9 cellular contexts compared by ENCODE assay signal in the genomic region with DNA sequence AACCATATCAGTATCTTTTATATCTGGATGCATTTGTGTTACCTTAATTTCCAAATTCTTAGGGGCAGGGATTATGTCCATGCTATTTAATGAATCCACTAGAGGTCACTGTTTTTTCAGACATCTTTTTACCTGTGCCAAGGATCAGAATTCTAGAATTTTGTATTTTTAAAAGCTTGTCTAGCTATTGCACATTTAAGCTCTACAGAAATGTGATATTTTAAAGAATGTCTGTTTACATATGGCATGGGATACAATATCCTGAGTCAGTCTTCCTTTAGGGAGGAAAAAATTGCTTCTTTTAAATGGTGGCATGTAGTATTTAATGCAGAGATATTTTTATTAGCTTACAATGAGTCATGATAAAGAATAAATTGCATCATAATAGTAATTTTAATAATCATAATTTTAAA. TPM values are rescaled to one million over a fixed set of nuclear protein-coding genes. Genes with fewer than 3 reads are reported as not detected.
DNase-seq lines count a peak whose midpoint lies in the region; ATAC-seq, FAIRE-seq and TF ChIP-seq lines count a peak whose summit lies in the region.
"Had no signal": no experiment of that assay in that cellular context is flagged by ENCODE, and none has a peak within 500 bp of the region (broad histone marks: within the 10 kb centered on the region; RNA-seq: fewer than 3 reads in every experiment).

No MANE protein-coding gene starts in this region.

- H3K36me3 Mint-ChIP-seq in memory B cell, result peaks cover 16% of the 10 kb centered on the region
- H3K36me3 Mint-ChIP-seq in activated T-helper 2 cell treated with anti-CD3 and anti-CD28 coated beads, Interferon-gamma antibody, Interleukin-2, Interleukin-4, amounts not matched to agents 10 μg/mL and 5 μg/mL and 100 μg/mL, durations not matched to agents 14 hours and 24 hours and 36 hours (ENCODE audit: low read depth), result peaks cover 68% of the 10 kb centered on the region

- H4K20me1 ChIP-seq in mammary epithelial cell (ENCODE audit: insufficient read depth, low read length), result no peaks in the 10 kb centered on the region

- no peak overlapping the region for H2AFZ ChIP-seq in mammary epithelial cell (ENCODE audit: low read depth, low read length)

- TF ChIP-seq POLR2A in ovary (IDR thresholded peaks at IDR 0.05), result no peak

- no peak for TF ChIP-seq EP300 in ovary (IDR thresholded peaks at IDR 0.05)

- no peaks in the 10 kb centered on the region for H3K27me3 Mint-ChIP-seq in memory B cell
- H3K27me3 Mint-ChIP-seq in activated T-helper 2 cell treated with anti-CD3 and anti-CD28 coated beads, Interferon-gamma antibody, Interleukin-2, Interleukin-4, amounts not matched to agents 10 μg/mL and 5 μg/mL and 100 μg/mL, durations not matched to agents 14 hours and 24 hours and 36 hours (ENCODE audit: low read depth), result no peaks in the 10 kb centered on the region
- H3K27me3 Mint-ChIP-seq: stimulated activated naive CD8-positive, alpha-beta T cell treated with anti-CD3 and anti-CD28 coated beads, Interleukin-15, Interleukin-2, amounts not matched to agents 100 ng/mL and 50 ng/mL, for 24 hours had no signal

- H3K27ac Mint-ChIP-seq in memory B cell, result no peak overlapping the region
- H3K27ac Mint-ChIP-seq in activated T-helper 2 cell treated with anti-CD3 and anti-CD28 coated beads, Interferon-gamma antibody, Interleukin-2, Interleukin-4, amounts not matched to agents 10 μg/mL and 5 μg/mL and 100 μg/mL, durations not matched to agents 14 hours and 24 hours and 36 hours, result no peak overlapping the region
- H3K27ac Mint-ChIP-seq: stimulated activated naive CD8-positive, alpha-beta T cell treated with anti-CD3 and anti-CD28 coated beads, Interleukin-15, Interleukin-2, amounts not matched to agents 100 ng/mL and 50 ng/mL, for 24 hours had no signal

- intact Hi-C loops in mammary epithelial cell (cut with micrococcal nuclease), result loop anchor here (1.0 to 10.0 kb wide), 4 partner anchors 175 to 505 kb away; a partner anchor contains a TSS
- intact Hi-C loops in ovary (cut with DNase I), result no loop called here
- intact Hi-C loops in activated T-helper 2 cell treated with anti-CD3 and anti-CD28 coated beads, Interferon-gamma antibody, Interleukin-2, Interleukin-4, amounts not matched to agents 10 μg/mL and 5 μg/mL and 100 μg/mL, durations not matched to agents 14 hours and 24 hours and 36 hours (cut with micrococcal nuclease), result loop anchor here (10.0 kb wide), 1 partner anchor 655 kb away; a partner anchor contains a TSS

- CTCF ChIA-PET in mammary epithelial cell (lab: Charles Lee; ENCODE audit: low non-redundant PET), result interaction anchor here (0.6 to 0.8 kb wide), 5 partner anchors 176 to 769 kb away, joined by 3 to 5 read pairs (median 5); a partner anchor contains a TSS

- H3K4me1 Mint-ChIP-seq in memory B cell, result no peaks in the 10 kb centered on the region
- peaks cover 39% of the 10 kb centered on the region for H3K4me1 Mint-ChIP-seq in activated T-helper 2 cell treated with anti-CD3 and anti-CD28 coated beads, Interferon-gamma antibody, Interleukin-2, Interleukin-4, amounts not matched to agents 10 μg/mL and 5 μg/mL and 100 μg/mL, durations not matched to agents 14 hours and 24 hours and 36 hours (ENCODE audit: low read depth)

- TF ChIP-seq CTCF in mammary epithelial cell (conservative IDR thresholded peaks at IDR 0.05 in 1 of 2, IDR thresholded peaks at IDR 0.05 in 1 of 2; ENCODE audit: extremely low read depth in 1 of 2, insufficient read depth in 1 of 2, low read depth in 1 of 2, low read length in 2 of 2), result peak; percentile 50 to 56
- no peak for TF ChIP-seq CTCF in ovary (IDR thresholded peaks at IDR 0.05)

- H3K27me3 ChIP-seq in mammary epithelial cell (ENCODE audit: insufficient read depth, low read length), result no peaks in the 10 kb centered on the region
- no peaks in the 10 kb centered on the region for H3K27me3 ChIP-seq in ovary

- no peaks in the 10 kb centered on the region for H3K79me2 ChIP-seq in mammary epithelial cell (ENCODE audit: insufficient read depth, low read length)

- in situ Hi-C loops in mammary epithelial cell (cut with MboI; ENCODE audit: low sequenced_read_pairs in 2 of 2), result loop anchor here (10.0 to 25.0 kb wide), 2 partner anchors 302 to 315 kb away; no protein-coding TSS in a partner anchor

- peak; percentile 66 for FAIRE-seq in GM18507 (lab: Jason Lieb, UNC)

- H3K36me3 ChIP-seq in mammary epithelial cell (ENCODE audit: insufficient read depth, low read length), result peaks cover 13% of the 10 kb centered on the region
- no peaks in the 10 kb centered on the region for H3K36me3 ChIP-seq in ovary

- no peaks in the 10 kb centered on the region for H3K9me3 ChIP-seq in mammary epithelial cell (replicated peaks; ENCODE audit: insufficient read depth, low read length)
- H3K9me3 ChIP-seq in ovary, result no peaks in the 10 kb centered on the region

- H3K4me3 ChIP-seq in mammary epithelial cell (replicated peaks in 1 of 3; ENCODE audit: insufficient read depth in 1 of 3, low read depth in 2 of 3, low read length in 3 of 3) (no peak overlapping the region), ovary (no peak overlapping the region)

- no peak overlapping the region for H3K4me3 Mint-ChIP-seq in memory B cell
- H3K4me3 Mint-ChIP-seq in activated T-helper 2 cell treated with anti-CD3 and anti-CD28 coated beads, Interferon-gamma antibody, Interleukin-2, Interleukin-4, amounts not matched to agents 10 μg/mL and 5 μg/mL and 100 μg/mL, durations not matched to agents 14 hours and 24 hours and 36 hours (ENCODE audit: low read depth), result no peak overlapping the region
- H3K4me3 Mint-ChIP-seq: stimulated activated naive CD8-positive, alpha-beta T cell treated with anti-CD3 and anti-CD28 coated beads, Interleukin-15, Interleukin-2, amounts not matched to agents 100 ng/mL and 50 ng/mL, for 24 hours had no signal

- dilution Hi-C loops in mammary epithelial cell (cut with HindIII; ENCODE audit: low sequenced_read_pairs), result no loop called here

- ATAC-seq in memory B cell (ENCODE audit: low read depth), result peak; percentile 51
- no peak for ATAC-seq in GM19455 (IDR thresholded peaks at IDR 0.05; ENCODE audit: unreplicated experiment)

- H3K4me1 ChIP-seq in mammary epithelial cell (ENCODE audit: insufficient read depth, low read length) (no peaks in the 10 kb centered on the region), ovary (ENCODE audit: insufficient read depth) (no peaks in the 10 kb centered on the region)

- H3K4me2 ChIP-seq in mammary epithelial cell (ENCODE audit: insufficient read depth, low read depth, low read length), result no peak overlapping the region

- no peaks in the 10 kb centered on the region for H3K9me3 Mint-ChIP-seq in memory B cell
- H3K9me3 Mint-ChIP-seq in activated T-helper 2 cell treated with anti-CD3 and anti-CD28 coated beads, Interferon-gamma antibody, Interleukin-2, Interleukin-4, amounts not matched to agents 10 μg/mL and 5 μg/mL and 100 μg/mL, durations not matched to agents 14 hours and 24 hours and 36 hours, result peaks cover 4% of the 10 kb centered on the region
- H3K9me3 Mint-ChIP-seq: stimulated activated naive CD8-positive, alpha-beta T cell treated with anti-CD3 and anti-CD28 coated beads, Interleukin-15, Interleukin-2, amounts not matched to agents 100 ng/mL and 50 ng/mL, for 24 hours had no signal

- H3K27ac ChIP-seq in mammary epithelial cell (ENCODE audit: insufficient read depth, low read depth, low read length) (no peak overlapping the region), ovary (no peak overlapping the region)

- DNase-seq in AG08396 (ENCODE audit: low spot score), result peak; percentile 22
- no peak for DNase-seq in GM18507 (ENCODE audit: extremely low spot score, insufficient read length, low read depth)
- DNase-seq in NCI-H69 (lab: John Stamatoyannopoulos, UW), result peak; percentile 27
- DNase-seq in mammary epithelial cell, result peak; percentile 16
- DNase-seq in memory B cell (ENCODE audit: low spot score in 2 of 2), result peak in 1 of 2 donors; percentile 7
- DNase-seq in ovary, result no peak
- DNase-seq in activated T-helper 2 cell treated with anti-CD3 and anti-CD28 coated beads, Interferon-gamma antibody, Interleukin-2, Interleukin-4, amounts not matched to agents 10 μg/mL and 5 μg/mL and 100 μg/mL, durations not matched to agents 14 hours and 24 hours and 36 hours (ENCODE audit: low spot score), result no peak

- BruUV-seq in mammary epithelial cell (replicated peaks; lab: Mats Ljungman, UMichigan), result no TSS peak

- no peak overlapping the region for H3K9ac ChIP-seq in mammary epithelial cell (ENCODE audit: insufficient read depth, low read length)

RNA-seq across cellular contexts. Expression of a gene that starts 11.3 kb away (rescaled TPM):
- total RNA-seq in mammary epithelial cell (10 to 100 TPM; 10.7 to 30.2 TPM), ovary (10 to 100 TPM in 5 of 7 donors, 1 to 10 TPM in 2; 6.3 to 46.4 (median 38.0) TPM)
- polyA plus RNA-seq in mammary epithelial cell (9.1 TPM), ovary (10 to 100 TPM; 11.3 to 14.8 TPM)
- polyA minus RNA-seq in mammary epithelial cell, result 4.3 TPM
- 41.9 and 42.8 TPM in 2 replicates for total RNA-seq in activated T-helper 2 cell treated with anti-CD3 and anti-CD28 coated beads, Interferon-gamma antibody, Interleukin-2, Interleukin-4, amounts not matched to agents 10 μg/mL and 5 μg/mL and 100 μg/mL, durations not matched to agents 14 hours and 24 hours and 36 hours

RNA-seq across cellular contexts. Expression of a gene that starts 11.4 kb away (rescaled TPM):
- 10 to 100 TPM in 1 of 2 donors, 1 to 10 TPM in 1; 9.3 to 11.9 TPM for total RNA-seq in mammary epithelial cell
- polyA plus RNA-seq in mammary epithelial cell, result 4.2 TPM
- polyA minus RNA-seq in mammary epithelial cell, result 0.62 TPM
- total RNA-seq in ovary, result 10 to 100 TPM in 4 of 7 donors, 1 to 10 TPM in 3; 4.7 to 14.6 (median 10.5) TPM
- 1 to 10 TPM; 5.5 to 7.7 TPM for polyA plus RNA-seq in ovary
- 29.5 and 30.8 TPM in 2 replicates for total RNA-seq in activated T-helper 2 cell treated with anti-CD3 and anti-CD28 coated beads, Interferon-gamma antibody, Interleukin-2, Interleukin-4, amounts not matched to agents 10 μg/mL and 5 μg/mL and 100 μg/mL, durations not matched to agents 14 hours and 24 hours and 36 hours

Comparison
In these comparisons a context has a peak if more than half of its experiments do, and no peak if none do; other contexts are left out.
1. DNase-seq: peak in AG08396 (single experiment), NCI-H69 (single experiment) and mammary epithelial cell (single experiment); none in GM18507 (single experiment), ovary (0 of 5) and activated T-helper 2 cell treated with anti-CD3 and anti-CD28 coated beads, Interferon-gamma antibody, Interleukin-2, Interleukin-4, amounts not matched to agents 10 μg/mL and 5 μg/mL and 100 μg/mL, durations not matched to agents 14 hours and 24 hours and 36 hours (single experiment).
2. CTCF ChIP-seq: peak in mammary epithelial cell (2 of 2); none in ovary (0 of 3).
3. intact Hi-C loops: an anchor here in mammary epithelial cell (1.0 to 10.0 kb wide) and activated T-helper 2 cell treated with anti-CD3 and anti-CD28 coated beads, Interferon-gamma antibody, Interleukin-2, Interleukin-4, amounts not matched to agents 10 μg/mL and 5 μg/mL and 100 μg/mL, durations not matched to agents 14 hours and 24 hours and 36 hours (10.0 kb wide); none called in ovary.